8 cellular contexts compared by ENCODE assay signal in genomic region chr18:22170421-22171262, GRCh38. TPM values are rescaled to one million over a fixed set of nuclear protein-coding genes. Genes with fewer than 3 reads are reported as not detected.
DNase-seq lines count a peak whose midpoint lies in the region; ATAC-seq and TF ChIP-seq lines count a peak whose summit lies in the region.

No MANE protein-coding gene starts in this region.

- ATAC-seq in T-cell (replicated peaks in 1 of 4) (no peak), natural killer cell (peak in 1 of 3 donors; percentile 27), GM21515 (IDR thresholded peaks at IDR 0.05; ENCODE audit: unreplicated experiment) (no peak)

- H3K27ac Mint-ChIP-seq in activated CD4-positive, alpha-beta T cell treated with anti-CD3 and anti-CD28 coated beads, Interleukin-2, amount 10 ng/mL, durations not matched to agents 7 days and 5 days, result peak overlapping the region; percentile 76
- H3K27ac Mint-ChIP-seq in T-cell, result no peak overlapping the region
- peak overlapping the region in 1 of 2 donors; percentile 84 for H3K27ac Mint-ChIP-seq in natural killer cell

- peaks cover 81% of the 10 kb centered on the region for H3K27me3 Mint-ChIP-seq in activated CD4-positive, alpha-beta T cell treated with anti-CD3 and anti-CD28 coated beads, Interleukin-2, amount 10 ng/mL, durations not matched to agents 7 days and 5 days
- H3K27me3 Mint-ChIP-seq in T-cell (peaks cover 50 to 75% of the 10 kb centered on the region in 2 donors), natural killer cell (ENCODE audit: low read depth in 2 of 2) (peaks cover 68 to 71% of the 10 kb centered on the region in 2 donors)

- intact Hi-C loops in natural killer cell (cut with micrococcal nuclease), result loop anchor here (10.0 kb wide), 1 partner anchor 214 kb away; no protein-coding TSS in a partner anchor

- H3K4me1 Mint-ChIP-seq in activated CD4-positive, alpha-beta T cell treated with anti-CD3 and anti-CD28 coated beads, Interleukin-2, amount 10 ng/mL, durations not matched to agents 7 days and 5 days, result peaks cover 16% of the 10 kb centered on the region
- H3K4me1 Mint-ChIP-seq in T-cell (peaks cover 6 to 25% (median 23%) of the 10 kb centered on the region in 3 donors), natural killer cell (peaks cover 19 to 42% of the 10 kb centered on the region in 2 donors)

- no peaks in the 10 kb centered on the region for H3K36me3 Mint-ChIP-seq in activated CD4-positive, alpha-beta T cell treated with anti-CD3 and anti-CD28 coated beads, Interleukin-2, amount 10 ng/mL, durations not matched to agents 7 days and 5 days (ENCODE audit: low read depth)
- no peaks in the 10 kb centered on the region for H3K36me3 Mint-ChIP-seq in T-cell
- no peaks in the 10 kb centered on the region for H3K36me3 Mint-ChIP-seq in natural killer cell

- CTCF ChIA-PET in activated CD4-positive, alpha-beta T cell treated with anti-CD3 and anti-CD28 coated beads, Interleukin-2, amount 10 ng/mL, durations not matched to agents 7 days and 5 days (lab: Charles Lee), result interaction anchor here (0.6 kb wide), 2 partner anchors 262 to 623 kb away, joined by 3 to 4 read pairs; no protein-coding TSS in a partner anchor
- CTCF ChIA-PET in T-cell (lab: Charles Lee), result interaction anchor here in 1 of 2 donors (0.6 to 0.7 kb wide), 2 partner anchors 392 to 801 kb away, joined by 3 to 4 read pairs; no protein-coding TSS in a partner anchor

- peak overlapping the region; percentile 76 for H3K4me3 Mint-ChIP-seq in activated CD4-positive, alpha-beta T cell treated with anti-CD3 and anti-CD28 coated beads, Interleukin-2, amount 10 ng/mL, durations not matched to agents 7 days and 5 days
- H3K4me3 Mint-ChIP-seq in T-cell, result peak overlapping the region; percentile 82 to 87 (median 85)
- H3K4me3 Mint-ChIP-seq in natural killer cell, result peak overlapping the region; percentile 95

- POLR2A ChIA-PET in activated CD4-positive, alpha-beta T cell treated with anti-CD3 and anti-CD28 coated beads, Interleukin-2, amount 10 ng/mL, durations not matched to agents 7 days and 5 days (lab: Charles Lee), result no interaction called here
- POLR2A ChIA-PET in T-cell (lab: Charles Lee), result interaction anchor here in 1 of 2 donors (0.6 to 1.0 kb wide), 3 partner anchors 112 to 536 kb away, joined by 4 to 11 read pairs (median 9); no protein-coding TSS in a partner anchor

- no peaks in the 10 kb centered on the region for H3K9me3 Mint-ChIP-seq in activated CD4-positive, alpha-beta T cell treated with anti-CD3 and anti-CD28 coated beads, Interleukin-2, amount 10 ng/mL, durations not matched to agents 7 days and 5 days
- H3K9me3 Mint-ChIP-seq in T-cell, result no peaks in the 10 kb centered on the region
- no peaks in the 10 kb centered on the region for H3K9me3 Mint-ChIP-seq in natural killer cell

- no peak for TF ChIP-seq CTCF in natural killer cell (IDR thresholded peaks at IDR 0.05)

- no peak for DNase-seq in activated CD4-positive, alpha-beta T cell treated with anti-CD3 and anti-CD28 coated beads, Interleukin-2, amount 10 ng/mL, durations not matched to agents 7 days and 5 days
- DNase-seq in activated CD4-positive, alpha-beta T cell treated with anti-CD3 and anti-CD28 coated beads, Interleukin-2, amount 50 U/mL, for 48 hours, result no peak
- DNase-seq in T-cell, result no peak
- peak; percentile 34 to 39 for DNase-seq in erythroblast (lab: John Stamatoyannopoulos, UW)
- no peak for DNase-seq in natural killer cell
- no peak for DNase-seq in NAMALWA (ENCODE audit: low spot score)
- no peak for DNase-seq in nucleus accumbens (lab: John Stamatoyannopoulos, UW)

- no peak for TF ChIP-seq POLR2A in erythroblast (IDR thresholded peaks at IDR 0.05; ENCODE audit: low read length)

RNA-seq across cellular contexts. Expression of gene GATA6, which starts 1.3 kb away (rescaled TPM):
- not detected for total RNA-seq in activated CD4-positive, alpha-beta T cell treated with anti-CD3 and anti-CD28 coated beads, Interleukin-2, amount 10 ng/mL, durations not matched to agents 7 days and 5 days
- total RNA-seq in T-cell (under 1 TPM; 0.13 to 0.96 (median 0.59) TPM), natural killer cell (1 to 10 TPM in 2 of 3 donors, under 1 TPM in 1; 0.54 to 1.1 (median 1.0) TPM)

Comparison
In these comparisons a context has a peak if more than half of its experiments do, and no peak if none do; other contexts are left out.
1. DNase-seq: peak in erythroblast (2 of 2); none in activated CD4-positive, alpha-beta T cell treated with anti-CD3 and anti-CD28 coated beads, Interleukin-2, amount 10 ng/mL, durations not matched to agents 7 days and 5 days (single experiment), activated CD4-positive, alpha-beta T cell treated with anti-CD3 and anti-CD28 coated beads, Interleukin-2, amount 50 U/mL, for 48 hours (0 of 2), T-cell (0 of 34), natural killer cell (single experiment), NAMALWA (single experiment) and nucleus accumbens (0 of 56).
2. Peak in every context shown above with its lines, with median percentiles within 50 percentile points of each other: H3K4me3 Mint-ChIP-seq.